Comparison of ENCODE assay signal across 15 cellular contexts in the genomic region with DNA sequence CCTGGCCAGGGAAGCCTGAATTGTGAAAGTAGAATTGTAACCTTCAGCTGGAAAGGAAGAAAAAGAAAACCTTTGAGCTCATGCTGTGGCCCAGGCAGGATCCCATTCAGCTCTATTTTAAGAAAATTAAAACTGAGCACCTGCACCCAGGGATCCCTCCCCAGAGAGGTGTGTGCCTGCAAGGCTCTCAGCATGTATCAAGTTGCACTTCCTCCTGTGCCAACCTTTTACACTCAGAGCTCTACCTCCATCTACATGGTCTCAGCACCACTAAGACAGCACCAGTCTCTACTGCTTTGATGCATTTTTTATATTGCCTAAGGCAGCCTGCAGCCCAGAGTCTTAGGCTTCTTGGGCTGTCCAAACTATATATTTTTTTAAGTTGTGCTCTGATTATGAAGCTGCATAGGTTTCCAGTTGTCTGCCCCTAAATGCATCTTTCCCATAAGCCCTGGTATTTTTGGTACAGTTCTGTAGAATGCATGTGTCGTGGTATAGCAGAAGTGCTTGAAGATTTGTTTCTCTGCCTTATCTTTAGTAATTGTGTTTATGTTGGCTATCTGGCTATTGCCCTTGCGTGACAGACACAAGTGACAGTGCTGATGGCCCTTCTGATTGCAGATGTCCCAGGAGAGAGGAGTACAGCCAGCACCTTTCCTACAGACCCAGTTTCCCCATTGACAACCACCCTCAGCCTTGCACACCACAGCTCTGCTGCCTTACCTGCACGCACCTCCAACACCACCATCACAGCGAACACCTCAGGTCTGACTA.
DNase-seq lines count a peak whose midpoint lies in the region; ATAC-seq, FAIRE-seq and TF ChIP-seq lines count a peak whose summit lies in the region.
"Had no signal": no experiment of that assay in that cellular context is flagged by ENCODE, and none has a peak within 500 bp of the region (broad histone marks: within the 10 kb centered on the region; RNA-seq: fewer than 3 reads in every experiment).

No MANE protein-coding gene starts in this region.

- no peak for DNase-seq in CD8-positive, alpha-beta memory T cell
- DNase-seq in GM23338 (ENCODE audit: low spot score): peak; percentile 46
- peak; percentile 89 for DNase-seq in NCI-H69 (lab: John Stamatoyannopoulos, UW)
- no peak for DNase-seq in left colon
- DNase-seq in HepG2 (ENCODE audit: low spot score): no peak
- no peak for DNase-seq in HPDE6-E6E7 (ENCODE audit: extremely low spot score)
- DNase-seq: activated CD4-positive, CD25-positive, alpha-beta regulatory T cell treated with anti-CD3 and anti-CD28 coated beads, Interleukin-2, amount 50 U/mL, for 72 hours; colonic mucosa; NCI-H446 treated with DMSO at 0.1 percent for 48 hours; Right ventricle myocardium superior; thyroid gland had no signal

- no peak for TF ChIP-seq CTCF in GM23338 (conservative IDR thresholded peaks at IDR 0.05; ENCODE audit: low read depth in 2 of 2)
- no peak for TF ChIP-seq CTCF in HepG2 (CRISPR knock-in tag; IDR thresholded peaks at IDR 0.05)

- CTCF ChIA-PET in CD8-positive, alpha-beta memory T cell (lab: Charles Lee): interaction anchor here (1.0 to 3.6 kb wide), 4 partner anchors 20 to 183 kb away, joined by 3 to 16 read pairs (median 5); no protein-coding TSS in a partner anchor
- CTCF ChIA-PET in HepG2 (lab: Yijun Ruan, JAX; ENCODE audit: low intra/inter-chr PET ratio, low total read pairs): no interaction called here

- in situ Hi-C loops in HepG2 (cut with HindIII; ENCODE audit: extremely low pct_ligation_motif_present, low pct_unique_long_range_greater_than_20kb): no loop called here

- no peaks in the 10 kb centered on the region for H3K79me2 ChIP-seq in GM23338 (replicated peaks; ENCODE audit: insufficient read depth)
- H3K79me2 ChIP-seq in HepG2 (ENCODE audit: insufficient read depth, low read length): no peaks in the 10 kb centered on the region

- TF ChIP-seq POLR2A in HepG2 (IDR thresholded peaks at IDR 0.05; ENCODE audit: insufficient read depth in 1 of 2, low read depth in 2 of 2, low read length in 2 of 2): no peak

- no peak overlapping the region for H3K27ac ChIP-seq in CD8-positive, alpha-beta memory T cell (ENCODE audit: low read depth, low read length)
- peak overlapping the region; percentile 72 for H3K27ac ChIP-seq in GM23338 (ENCODE audit: low read depth)
- H3K27ac ChIP-seq in iPS-20b (ENCODE audit: low read length): no peak overlapping the region
- no peak overlapping the region for H3K27ac ChIP-seq in HepG2 (ENCODE audit: extremely low read length, insufficient read depth, low read length)
- H3K27ac ChIP-seq: colonic mucosa, thyroid gland had no signal

- POLR2A ChIA-PET in CD8-positive, alpha-beta memory T cell (lab: Charles Lee): interaction anchor here (0.5 to 1.1 kb wide), 3 partner anchors 80 to 89 kb away, joined by 3 read pairs; no protein-coding TSS in a partner anchor
- POLR2A ChIA-PET in HepG2 (lab: Yijun Ruan, JAX): no interaction called here

- TF ChIP-seq RAD21 in HepG2 (CRISPR knock-in tag; IDR thresholded peaks at IDR 0.05): no peak

- H3K27me3 Mint-ChIP-seq in CD8-positive, alpha-beta memory T cell: no peaks in the 10 kb centered on the region
- H3K27me3 Mint-ChIP-seq in GM23338 (ENCODE audit: insufficient read depth, low read depth, poor library complexity): no peaks in the 10 kb centered on the region

- peak overlapping the region; percentile 36 to 81 (median 60) for H3K27ac Mint-ChIP-seq in CD8-positive, alpha-beta memory T cell
- H3K27ac Mint-ChIP-seq in GM23338: peak overlapping the region; percentile 90
- H3K27ac Mint-ChIP-seq: nephron had no signal

- H3K4me3 Mint-ChIP-seq in CD8-positive, alpha-beta memory T cell: peak overlapping the region in 4 of 7 donors; percentile 10 to 46 (median 27)
- H3K4me3 Mint-ChIP-seq in GM23338: peak overlapping the region; percentile 17; the same call in 1 of the 3 replicates
- H3K4me3 Mint-ChIP-seq: nephron had no signal

- 3% methylated on average over 4 of the region's 4 CpGs for WGBS in HepG2 (ENCODE audit: low lambda C conversion rate)

- H2AFZ ChIP-seq in GM23338 (no peak overlapping the region), HepG2 (ENCODE audit: low read length) (no peak overlapping the region)

- H3K4me2 ChIP-seq in GM23338: peak overlapping the region; percentile 59
- H3K4me2 ChIP-seq in HepG2 (ENCODE audit: low read depth, low read length): no peak overlapping the region

- no peaks in the 10 kb centered on the region for H3K9me2 ChIP-seq in GM23338 (ENCODE audit: insufficient read depth)

- no peaks in the 10 kb centered on the region for H3K9me3 Mint-ChIP-seq in CD8-positive, alpha-beta memory T cell
- no peaks in the 10 kb centered on the region for H3K9me3 Mint-ChIP-seq in GM23338
- H3K9me3 Mint-ChIP-seq: nephron had no signal

- H3K36me3 ChIP-seq in CD8-positive, alpha-beta memory T cell (ENCODE audit: insufficient read depth, low read length): peaks cover 74% of the 10 kb centered on the region
- H3K36me3 ChIP-seq in GM23338 (ENCODE audit: insufficient read depth): no peaks in the 10 kb centered on the region
- H3K36me3 ChIP-seq in iPS-20b (ENCODE audit: insufficient read depth, low read depth, low read length): no peaks in the 10 kb centered on the region
- H3K36me3 ChIP-seq in HepG2 (replicated peaks in 1 of 2; ENCODE audit: control insufficient read depth in 1 of 2, insufficient read depth in 2 of 2, low read length in 2 of 2): no peaks in the 10 kb centered on the region
- H3K36me3 ChIP-seq: colonic mucosa, thyroid gland had no signal

- H3K9me3 ChIP-seq in CD8-positive, alpha-beta memory T cell (ENCODE audit: low read length): no peaks in the 10 kb centered on the region
- H3K9me3 ChIP-seq in iPS-20b (ENCODE audit: insufficient read depth, low read depth, low read length) (no peaks in the 10 kb centered on the region), HepG2 (ENCODE audit: low read length) (no peaks in the 10 kb centered on the region)
- H3K9me3 ChIP-seq: colonic mucosa, thyroid gland had no signal

- ATAC-seq in GM23338: peak; percentile 85
- no peak for ATAC-seq in left colon
- ATAC-seq in HepG2: no peak
- no peak for ATAC-seq in GM21619 (IDR thresholded peaks at IDR 0.05; ENCODE audit: unreplicated experiment)
- ATAC-seq: K562 had no signal

- no peaks in the 10 kb centered on the region for H3K27me3 ChIP-seq in CD8-positive, alpha-beta memory T cell (ENCODE audit: insufficient read depth, low read length, poor library complexity, severe bottlenecking)
- H3K27me3 ChIP-seq in GM23338 (ENCODE audit: insufficient read depth) (no peaks in the 10 kb centered on the region), iPS-20b (ENCODE audit: insufficient read depth, low read length) (no peaks in the 10 kb centered on the region), HepG2 (ENCODE audit: control insufficient read depth in 1 of 2, insufficient read depth in 2 of 2, low read length in 2 of 2) (no peaks in the 10 kb centered on the region)
- H3K27me3 ChIP-seq: colonic mucosa, thyroid gland had no signal

- 0 out of 2 replicates have a peak, but pooled peaks cover 10% of the 10 kb centered on the region for H3F3A ChIP-seq in GM23338 (replicated peaks; ENCODE audit: low read depth)

- BruUV-seq in HepG2 (replicated peaks; lab: Mats Ljungman, UMichigan): no TSS peak

- no peak overlapping the region for H3K4me3 ChIP-seq in CD8-positive, alpha-beta memory T cell (ENCODE audit: low read length)
- peak overlapping the region; percentile 13 for H3K4me3 ChIP-seq in GM23338
- peak overlapping the region; percentile 36; the same call in 1 of the 2 replicates for H3K4me3 ChIP-seq in iPS-20b (ENCODE audit: low read length)
- no peak overlapping the region for H3K4me3 ChIP-seq in HepG2 (replicated peaks in 1 of 3; ENCODE audit: insufficient read depth in 1 of 3, low read depth in 2 of 3, low read length in 3 of 3)
- H3K4me3 ChIP-seq: colonic mucosa, K562, thyroid gland had no signal

- peaks cover 29 to 92% (median 46%) of the 10 kb centered on the region in 3 donors for H3K36me3 Mint-ChIP-seq in CD8-positive, alpha-beta memory T cell
- H3K36me3 Mint-ChIP-seq in GM23338 (ENCODE audit: low read depth): no peaks in the 10 kb centered on the region

- peaks cover 79 to 95% (median 94%) of the 10 kb centered on the region in 3 donors for H3K4me1 Mint-ChIP-seq in CD8-positive, alpha-beta memory T cell
- H3K4me1 Mint-ChIP-seq in GM23338: peaks cover 61% of the 10 kb centered on the region

- peaks cover 71% of the 10 kb centered on the region for H3K4me1 ChIP-seq in CD8-positive, alpha-beta memory T cell (ENCODE audit: insufficient read depth, low read length)
- H3K4me1 ChIP-seq in GM23338 (ENCODE audit: insufficient read depth) (peaks cover 43% of the 10 kb centered on the region), iPS-20b (ENCODE audit: insufficient read depth, low read length) (peaks cover 37% of the 10 kb centered on the region), HepG2 (ENCODE audit: insufficient read depth, low read length) (no peaks in the 10 kb centered on the region)
- H3K4me1 ChIP-seq: colonic mucosa had no signal

- FAIRE-seq in HepG2 (lab: Jason Lieb, UNC): no peak
- FAIRE-seq: K562 had no signal

- intact Hi-C loops in left colon (cut with DNase I, micrococcal nuclease): no loop called here
- intact Hi-C loops in HepG2 (cut with micrococcal nuclease; ENCODE audit: unreplicated experiment): no loop called here

- H3K9ac ChIP-seq in iPS-20b (ENCODE audit: low read depth, low read length): 0 out of 2 replicates have a peak overlapping the region, but pooled peaks have one; percentile 1
- no peak overlapping the region for H3K9ac ChIP-seq in HepG2 (ENCODE audit: insufficient read depth, low read depth, low read length)

- no peaks in the 10 kb centered on the region for H4K20me1 ChIP-seq in GM23338 (replicated peaks; ENCODE audit: insufficient read depth)
- no peaks in the 10 kb centered on the region for H4K20me1 ChIP-seq in HepG2 (ENCODE audit: insufficient read depth, low read length)

- TF ChIP-seq EP300 in HepG2 (IDR thresholded peaks at IDR 0.05; ENCODE audit: low read depth in 2 of 2, low read length in 2 of 2) (no peak), HepG2 (CRISPR knock-in tag; IDR thresholded peaks at IDR 0.05; ENCODE audit: borderline replicate concordance) (no peak)

TF ChIP-seq in GM23338, 12 proteins besides CTCF, POLR2A, EP300 and RAD21 (continues in another document):
- no peak for TF ChIP-seq EZH2 (IDR thresholded peaks at IDR 0.05; ENCODE audit: low read depth, unreplicated experiment)
- TF ChIP-seq POLR2AphosphoS5 (IDR thresholded peaks at IDR 0.05; ENCODE audit: low read depth): no peak
- TF ChIP-seq JUNB (IDR thresholded peaks at IDR 0.05; ENCODE audit: unreplicated experiment): no peak
- no peak for TF ChIP-seq ZNF331 (CRISPR knock-in tag; IDR thresholded peaks at IDR 0.05; ENCODE audit: low read depth)
- peak; percentile 64; the same call in 1 of the 2 replicates for TF ChIP-seq NANOG (IDR thresholded peaks at IDR 0.05; ENCODE audit: borderline replicate concordance)

TF ChIP-seq in HepG2, 621 proteins besides CTCF, POLR2A, EP300 and RAD21 (continues in another document):
- TF ChIP-seq HOXA5 (CRISPR knock-in tag; IDR thresholded peaks at IDR 0.05): no peak
- TF ChIP-seq, protein P1, sequence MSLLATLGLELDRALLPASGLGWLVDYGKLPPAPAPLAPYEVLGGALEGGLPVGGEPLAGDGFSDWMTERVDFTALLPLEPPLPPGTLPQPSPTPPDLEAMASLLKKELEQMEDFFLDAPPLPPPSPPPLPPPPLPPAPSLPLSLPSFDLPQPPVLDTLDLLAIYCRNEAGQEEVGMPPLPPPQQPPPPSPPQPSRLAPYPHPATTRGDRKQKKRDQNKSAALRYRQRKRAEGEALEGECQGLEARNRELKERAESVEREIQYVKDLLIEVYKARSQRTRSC (CRISPR knock-in tag; IDR thresholded peaks at IDR 0.05; ENCODE audit: low read depth): no peak

Comparison
In these comparisons a context has a peak if more than half of its experiments do, and no peak if none do; other contexts are left out.
1. DNase-seq: peak in GM23338 (single experiment) and NCI-H69 (single experiment); none in CD8-positive, alpha-beta memory T cell (0 of 5), left colon (0 of 2), HepG2 (single experiment) and HPDE6-E6E7 (single experiment).
2. H3K4me3 ChIP-seq: peak in GM23338 (single experiment) and iPS-20b (single experiment); none in CD8-positive, alpha-beta memory T cell (single experiment) and HepG2 (0 of 3).